Comparison of ENCODE assay signal across 29 cellular contexts in genomic region chrX:9533611-9534010, GRCh38.
DNase-seq lines count a peak whose midpoint lies in the region; ATAC-seq and TF ChIP-seq lines count a peak whose summit lies in the region.
"Had no signal": no experiment of that assay in that cellular context is flagged by ENCODE, and none has a peak within 500 bp of the region (broad histone marks: within the 10 kb centered on the region; RNA-seq: fewer than 3 reads in every experiment).

No MANE protein-coding gene starts in this region.

- H3K9me3 ChIP-seq in OCI-LY1 (ENCODE audit: low read length) (no peaks in the 10 kb centered on the region), heart left ventricle (no peaks in the 10 kb centered on the region)
- H3K9me3 ChIP-seq: esophagus squamous epithelium, thoracic aorta, vagina had no signal

- no peaks in the 10 kb centered on the region for H3K9me2 ChIP-seq in OCI-LY1 (ENCODE audit: low read depth, low read length)

- H3K27ac ChIP-seq in OCI-LY1 (ENCODE audit: low read depth, low read length, poor library complexity, severe bottlenecking) (peak overlapping the region; percentile 30), heart left ventricle (no peak overlapping the region)
- H3K27ac ChIP-seq: esophagus squamous epithelium, hepatocyte, KMS-11, thoracic aorta, vagina, VCaP had no signal

- no peaks in the 10 kb centered on the region for H3F3A ChIP-seq in OCI-LY1 (ENCODE audit: insufficient read depth, low read length)

- no peak overlapping the region for H2AFZ ChIP-seq in OCI-LY1 (ENCODE audit: low read length)
- H2AFZ ChIP-seq: hepatocyte had no signal

- peaks cover 6 to 9% of the 10 kb centered on the region in 2 donors for H3K36me3 Mint-ChIP-seq in stimulated activated naive B cell treated with anti-CD40 and anti-IgM and Interleukin-4, amounts not matched to agents 10 μg/mL and 1 μg/mL and 100 μg/mL, for 72 hours

- peak overlapping the region; percentile 26; the same call in 1 of the 2 replicates for H3K4me2 ChIP-seq in OCI-LY1 (ENCODE audit: low read length)
- H3K4me2 ChIP-seq: hepatocyte, KMS-11 had no signal

- DNase-seq in NOMO-1 (lab: John Stamatoyannopoulos, UW; ENCODE audit: unreplicated experiment in 2 of 2) = peak; percentile 1 to 19
- no peak for DNase-seq in NOMO-1 treated with DMSO at 0.1 percent for 48 hours (lab: John Stamatoyannopoulos, UW; ENCODE audit: unreplicated experiment)
- DNase-seq in left kidney (ENCODE audit: low read depth, low spot score) = peak; percentile 26
- DNase-seq in stimulated activated naive B cell treated with anti-CD40 and anti-IgM and Interleukin-4, amounts not matched to agents 10 μg/mL and 1 μg/mL and 100 μg/mL, for 72 hours = no peak
- no peak for DNase-seq in occipital lobe (lab: John Stamatoyannopoulos, UW)
- DNase-seq in heart left ventricle = no peak
- DNase-seq in NCI-H446 (lab: John Stamatoyannopoulos, UW) = no peak
- DNase-seq: activated CD4-positive, alpha-beta T cell treated with anti-CD3 and anti-CD28 coated beads, Interleukin-2, amount 10 ng/mL, durations not matched to agents 7 days and 5 days; activated gamma-delta T cell treated with Interleukin-2 at 50 U/mL for 16 hours; activated T-cell treated with anti-CD3 and anti-CD28 coated beads, Interleukin-2, amount 50 U/mL, for 24 hours; CD8-positive, alpha-beta T cell; cerebellar nuclear complex; DMS153; esophagus squamous epithelium; foreskin melanocyte; left colon; NCI-H1105; NCI-H1930; NCI-H2227 treated with DMSO at 0.1 percent for 48 hours; NCI-H748 treated with DMSO at 0.1 percent for 48 hours; RPMI8226 had no signal

- peaks cover 0 to 6% of the 10 kb centered on the region in 2 donors for H3K27me3 Mint-ChIP-seq in stimulated activated naive B cell treated with anti-CD40 and anti-IgM and Interleukin-4, amounts not matched to agents 10 μg/mL and 1 μg/mL and 100 μg/mL, for 72 hours
- H3K27me3 Mint-ChIP-seq: activated CD4-positive, alpha-beta T cell treated with anti-CD3 and anti-CD28 coated beads, Interleukin-2, amount 10 ng/mL, durations not matched to agents 7 days and 5 days; stimulated activated naive CD8-positive, alpha-beta T cell treated with anti-CD3 and anti-CD28 coated beads, Interleukin-15, Interleukin-2, amounts not matched to agents 100 ng/mL and 50 ng/mL, for 24 hours had no signal

- no peak for TF ChIP-seq CTCF in OCI-LY1 (IDR thresholded peaks at IDR 0.05; ENCODE audit: low read length)
- no peak for TF ChIP-seq CTCF in heart left ventricle (IDR thresholded peaks at IDR 0.05)

- no peak overlapping the region for H3K9ac ChIP-seq in OCI-LY1 (ENCODE audit: low read length)
- H3K9ac ChIP-seq: KMS-11 had no signal

- peaks cover 33 to 52% of the 10 kb centered on the region in 2 donors for H3K4me1 Mint-ChIP-seq in stimulated activated naive B cell treated with anti-CD40 and anti-IgM and Interleukin-4, amounts not matched to agents 10 μg/mL and 1 μg/mL and 100 μg/mL, for 72 hours

- H4K20me1 ChIP-seq in OCI-LY1 (ENCODE audit: insufficient read depth, low read length) = no peaks in the 10 kb centered on the region

- no peaks in the 10 kb centered on the region for H3K27me3 ChIP-seq in OCI-LY1 (ENCODE audit: insufficient read depth, low read length)
- H3K27me3 ChIP-seq in heart left ventricle = no peaks in the 10 kb centered on the region
- H3K27me3 ChIP-seq: esophagus squamous epithelium, hepatocyte, vagina had no signal

- H3K4me3 ChIP-seq in OCI-LY1 (ENCODE audit: low read depth, low read length, poor library complexity, severe bottlenecking) (no peak overlapping the region), heart left ventricle (no peak overlapping the region)
- H3K4me3 ChIP-seq: esophagus squamous epithelium, hepatocyte, thoracic aorta, vagina had no signal

- H3K4me3 Mint-ChIP-seq in stimulated activated naive B cell treated with anti-CD40 and anti-IgM and Interleukin-4, amounts not matched to agents 10 μg/mL and 1 μg/mL and 100 μg/mL, for 72 hours = peak overlapping the region in 1 of 2 donors; percentile 14
- H3K4me3 Mint-ChIP-seq: activated CD4-positive, alpha-beta T cell treated with anti-CD3 and anti-CD28 coated beads, Interleukin-2, amount 10 ng/mL, durations not matched to agents 7 days and 5 days; activated T-cell treated with anti-CD3 and anti-CD28 coated beads, Interleukin-2, amount 50 U/mL, for 24 hours; CD8-positive, alpha-beta T cell; stimulated activated naive CD8-positive, alpha-beta T cell treated with anti-CD3 and anti-CD28 coated beads, Interleukin-15, Interleukin-2, amounts not matched to agents 100 ng/mL and 50 ng/mL, for 24 hours; T-helper 1 cell treated with Interleukin-12 subunit alpha and Interleukin-12 subunit beta and Interleukin-4 antibody, amounts not matched to agents 30 μg/mL and 1 μg/mL, for 36 hours had no signal

- H3K4me1 ChIP-seq in OCI-LY1 (ENCODE audit: insufficient read depth, low read length, severe bottlenecking) (peaks cover 82% of the 10 kb centered on the region), heart left ventricle (peaks cover 0 to 24% (median 10%) of the 10 kb centered on the region in 12 donors)
- H3K4me1 ChIP-seq: vagina had no signal

- H3K36me3 ChIP-seq in OCI-LY1 (ENCODE audit: insufficient read depth, low read length) = peaks cover 10% of the 10 kb centered on the region
- H3K36me3 ChIP-seq in heart left ventricle = no peaks in the 10 kb centered on the region
- H3K36me3 ChIP-seq: esophagus squamous epithelium, thoracic aorta, vagina had no signal

- WGBS in heart left ventricle, 4 donors = 83 to 95% (median 90%) methylated on average over 8 of the region's 8 CpGs

- H3K79me2 ChIP-seq in OCI-LY1 (ENCODE audit: insufficient read depth, low read length) = no peaks in the 10 kb centered on the region

- peak overlapping the region; percentile 1 for H3K27ac Mint-ChIP-seq in stimulated activated naive B cell treated with anti-CD40 and anti-IgM and Interleukin-4, amounts not matched to agents 10 μg/mL and 1 μg/mL and 100 μg/mL, for 72 hours
- H3K27ac Mint-ChIP-seq: activated CD4-positive, alpha-beta T cell treated with anti-CD3 and anti-CD28 coated beads, Interleukin-2, amount 10 ng/mL, durations not matched to agents 7 days and 5 days; activated T-cell treated with anti-CD3 and anti-CD28 coated beads, Interleukin-2, amount 50 U/mL, for 24 hours; CD8-positive, alpha-beta T cell; stimulated activated naive CD8-positive, alpha-beta T cell treated with anti-CD3 and anti-CD28 coated beads, Interleukin-15, Interleukin-2, amounts not matched to agents 100 ng/mL and 50 ng/mL, for 24 hours; T-helper 1 cell treated with Interleukin-12 subunit alpha and Interleukin-12 subunit beta and Interleukin-4 antibody, amounts not matched to agents 30 μg/mL and 1 μg/mL, for 36 hours had no signal

- intact Hi-C loops in heart left ventricle (cut with DNase I) = no loop called here

- no peak for ATAC-seq in stimulated activated naive B cell treated with anti-CD40 and anti-IgM and Interleukin-4, amounts not matched to agents 10 μg/mL and 1 μg/mL and 100 μg/mL, for 72 hours (replicated peaks)
- no peak for ATAC-seq in heart left ventricle
- ATAC-seq: CD8-positive, alpha-beta T cell; left colon had no signal

- H3K9me3 Mint-ChIP-seq in stimulated activated naive B cell treated with anti-CD40 and anti-IgM and Interleukin-4, amounts not matched to agents 10 μg/mL and 1 μg/mL and 100 μg/mL, for 72 hours = peaks cover 0 to 2% of the 10 kb centered on the region in 2 donors
- H3K9me3 Mint-ChIP-seq: activated T-cell treated with anti-CD3 and anti-CD28 coated beads, Interleukin-2, amount 50 U/mL, for 24 hours; CD8-positive, alpha-beta T cell; stimulated activated naive CD8-positive, alpha-beta T cell treated with anti-CD3 and anti-CD28 coated beads, Interleukin-15, Interleukin-2, amounts not matched to agents 100 ng/mL and 50 ng/mL, for 24 hours; T-helper 1 cell treated with Interleukin-12 subunit alpha and Interleukin-12 subunit beta and Interleukin-4 antibody, amounts not matched to agents 30 μg/mL and 1 μg/mL, for 36 hours had no signal

- TF ChIP-seq POLR2A in heart left ventricle (IDR thresholded peaks at IDR 0.05) = no peak

Comparison
In these comparisons a context has a peak if more than half of its experiments do, and no peak if none do; other contexts are left out.
1. DNase-seq: peak in NOMO-1 (2 of 2) and left kidney (single experiment); none in NOMO-1 treated with DMSO at 0.1 percent for 48 hours (single experiment), stimulated activated naive B cell treated with anti-CD40 and anti-IgM and Interleukin-4, amounts not matched to agents 10 μg/mL and 1 μg/mL and 100 μg/mL, for 72 hours (single experiment), occipital lobe (single experiment), heart left ventricle (0 of 5) and NCI-H446 (0 of 2).